ENCODE assay signal across 8 cellular contexts in the genomic region with DNA sequence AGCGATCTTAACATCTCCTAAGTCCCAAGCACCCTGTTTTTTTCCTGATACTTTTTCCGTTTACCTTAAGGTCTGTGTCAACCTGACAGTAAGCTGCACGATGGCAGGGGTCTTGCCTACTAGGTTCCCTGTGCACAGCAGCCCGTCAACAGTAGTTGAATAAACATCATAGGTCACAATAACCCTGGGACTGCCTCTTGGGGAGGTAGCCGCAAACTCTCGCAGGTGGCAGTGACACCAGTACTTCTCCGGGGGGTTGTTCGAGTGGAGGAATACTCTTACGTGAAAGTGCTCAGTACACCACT.
DNase-seq lines count a peak whose midpoint lies in the region; ATAC-seq and TF ChIP-seq lines count a peak whose summit lies in the region.

No MANE protein-coding gene starts in this region.

- no peaks in the 10 kb centered on the region for H3K9me3 ChIP-seq in RWPE2 (ENCODE audit: severe bottlenecking)

- peaks cover 11% of the 10 kb centered on the region for H3K36me3 ChIP-seq in RWPE2 (ENCODE audit: low read depth)

- ATAC-seq in GM18909 (IDR thresholded peaks at IDR 0.05; ENCODE audit: poor library complexity, unreplicated experiment) (peak; percentile 61), HG02623 (IDR thresholded peaks at IDR 0.05; ENCODE audit: unreplicated experiment) (peak; percentile 38), RWPE2 (ENCODE audit: low read depth) (no peak)

- DNase-seq in RWPE2 (ENCODE audit: low spot score) (no peak), fibroblast of pulmonary artery (ENCODE audit: low read depth) (no peak), retinal pigment epithelial cell (ENCODE audit: low read depth) (no peak), cortex of kidney (lab: John Stamatoyannopoulos, UW) (no peak), LoVo (ENCODE audit: low spot score) (no peak), retina (no peak)

- H3K27ac ChIP-seq in RWPE2 (ENCODE audit: poor library complexity, severe bottlenecking), result peak overlapping the region; percentile 84

- TF ChIP-seq CTCF in RWPE2 (IDR thresholded peaks at IDR 0.05; ENCODE audit: poor library complexity, severe bottlenecking) (no peak), fibroblast of pulmonary artery (IDR thresholded peaks at IDR 0.05; ENCODE audit: low read length, missing control alignments) (no peak), retinal pigment epithelial cell (conservative IDR thresholded peaks at IDR 0.05; ENCODE audit: low read depth, low read length) (no peak)

- H3K4me1 ChIP-seq in RWPE2 (ENCODE audit: insufficient read depth, poor library complexity, severe bottlenecking), result peaks cover 18% of the 10 kb centered on the region

- H3K4me3 ChIP-seq in RWPE2 (ENCODE audit: severe bottlenecking), result peak overlapping the region; percentile 77
- H3K4me3 ChIP-seq in fibroblast of pulmonary artery (replicated peaks; ENCODE audit: low read depth, low read length), result peak overlapping the region; percentile 93
- peak overlapping the region; percentile 98 for H3K4me3 ChIP-seq in retinal pigment epithelial cell (ENCODE audit: low read length)

- no peaks in the 10 kb centered on the region for H3K27me3 ChIP-seq in RWPE2 (ENCODE audit: insufficient read depth, poor library complexity, severe bottlenecking)
